9 cellular contexts compared by ENCODE assay signal in genomic region chr5:149240354-149240998, GRCh38. TPM values are rescaled to one million over a fixed set of nuclear protein-coding genes. Genes with fewer than 3 reads are reported as not detected.
A peak's percentile ranks its signal among the peaks of the same experiment; 100 is the strongest.
DNase-seq lines count a peak whose midpoint lies in the region; ATAC-seq, FAIRE-seq and TF ChIP-seq lines count a peak whose summit lies in the region.
"Had no signal": no experiment of that assay in that cellular context is flagged by ENCODE, and none has a peak within 500 bp of the region (broad histone marks: within the 10 kb centered on the region; RNA-seq: fewer than 3 reads in every experiment).

No MANE protein-coding gene starts in this region.

- H3K27ac ChIP-seq in astrocyte (ENCODE audit: low read depth, low read length) = no peak overlapping the region

- H2AFZ ChIP-seq in astrocyte (ENCODE audit: low read depth, low read length) = no peak overlapping the region

- H3K4me1 ChIP-seq in astrocyte (ENCODE audit: insufficient read depth, low read length) = no peaks in the 10 kb centered on the region

- peaks cover 75% of the 10 kb centered on the region for H3K27me3 Mint-ChIP-seq in astrocyte (ENCODE audit: low read depth, unreplicated experiment)

- no peak overlapping the region for H3K4me3 Mint-ChIP-seq in astrocyte (ENCODE audit: unreplicated experiment)

- H3K4me3 ChIP-seq in astrocyte (ENCODE audit: insufficient read depth, low read depth, low read length) = no peak overlapping the region

- no peak for FAIRE-seq in astrocyte (lab: Jason Lieb, UNC)

- TF ChIP-seq CTCF in astrocyte (IDR thresholded peaks at IDR 0.05; ENCODE audit: insufficient read depth, low read depth, low read length) = no peak

- H3K79me2 ChIP-seq in astrocyte (ENCODE audit: insufficient read depth, low read length) = no peaks in the 10 kb centered on the region

- peaks cover 1% of the 10 kb centered on the region for H3K9me3 Mint-ChIP-seq in astrocyte (ENCODE audit: unreplicated experiment)

- peak; percentile 80 for ATAC-seq in GM19395 (IDR thresholded peaks at IDR 0.05; ENCODE audit: unreplicated experiment)

- peaks cover 9% of the 10 kb centered on the region for H3K36me3 Mint-ChIP-seq in astrocyte (ENCODE audit: low read depth, unreplicated experiment)

- H3K27ac Mint-ChIP-seq in astrocyte (ENCODE audit: unreplicated experiment) = peak overlapping the region; percentile 55

- H3K4me1 Mint-ChIP-seq in astrocyte (ENCODE audit: low read depth, unreplicated experiment) = no peaks in the 10 kb centered on the region

- H3K9ac ChIP-seq in astrocyte (ENCODE audit: low read length) = no peak overlapping the region

- peak; percentile 33 to 83 (median 52) for DNase-seq in activated CD4-positive, CD25-positive, alpha-beta regulatory T cell (lab: John Stamatoyannopoulos, UW)
- no peak for DNase-seq in astrocyte (ENCODE audit: low read depth)
- peak; percentile 28 to 70 (median 59) for DNase-seq in stimulated activated CD4-positive, alpha-beta T cell treated with anti-CD3 and anti-CD28 coated beads, TNF-alpha, amount 100 ng/mL, for 24 hours (ENCODE audit: low read depth in 3 of 3)
- no peak for DNase-seq in NCI-H510A (lab: John Stamatoyannopoulos, UW)
- no peak for DNase-seq in NOMO-1 treated with DMSO at 0.1 percent for 48 hours (lab: John Stamatoyannopoulos, UW; ENCODE audit: unreplicated experiment)
- no peak for DNase-seq in NK-92 treated with Interleukin-12 subunit alpha and Interleukin-12 subunit beta, amount 100 ng/mL, for 24 hours (lab: John Stamatoyannopoulos, UW)
- no peak for DNase-seq in SHP77 treated with DMSO at 0.1 percent for 48 hours (lab: John Stamatoyannopoulos, UW)
- DNase-seq: NCI-H524 treated with DMSO at 0.1 percent for 48 hours had no signal

- no peak overlapping the region for H3K4me2 ChIP-seq in astrocyte (ENCODE audit: low read length)

- H4K20me1 ChIP-seq in astrocyte (ENCODE audit: insufficient read depth, low read length) = no peaks in the 10 kb centered on the region

- H3K9me3 ChIP-seq in astrocyte (ENCODE audit: insufficient read depth, low read depth, low read length) = no peaks in the 10 kb centered on the region

- H3K27me3 ChIP-seq in astrocyte (ENCODE audit: insufficient read depth, low read length) = no peaks in the 10 kb centered on the region

- H3K36me3 ChIP-seq in astrocyte (ENCODE audit: insufficient read depth, low read length) = no peaks in the 10 kb centered on the region

RNA-seq across cellular contexts. Expression of gene AFAP1L1, which starts 31.2 kb away (rescaled TPM):
- total RNA-seq in astrocyte = 7.6 and 8.3 TPM in 2 replicates

Comparison
In these comparisons a context has a peak if more than half of its experiments do, and no peak if none do; other contexts are left out.
1. DNase-seq: peak in activated CD4-positive, CD25-positive, alpha-beta regulatory T cell (4 of 4) and stimulated activated CD4-positive, alpha-beta T cell treated with anti-CD3 and anti-CD28 coated beads, TNF-alpha, amount 100 ng/mL, for 24 hours (3 of 3); none in astrocyte (single experiment), NCI-H510A (single experiment), NOMO-1 treated with DMSO at 0.1 percent for 48 hours (single experiment), NK-92 treated with Interleukin-12 subunit alpha and Interleukin-12 subunit beta, amount 100 ng/mL, for 24 hours (single experiment) and SHP77 treated with DMSO at 0.1 percent for 48 hours (single experiment).